ENCODE assay signal across 8 cellular contexts in the genomic region with DNA sequence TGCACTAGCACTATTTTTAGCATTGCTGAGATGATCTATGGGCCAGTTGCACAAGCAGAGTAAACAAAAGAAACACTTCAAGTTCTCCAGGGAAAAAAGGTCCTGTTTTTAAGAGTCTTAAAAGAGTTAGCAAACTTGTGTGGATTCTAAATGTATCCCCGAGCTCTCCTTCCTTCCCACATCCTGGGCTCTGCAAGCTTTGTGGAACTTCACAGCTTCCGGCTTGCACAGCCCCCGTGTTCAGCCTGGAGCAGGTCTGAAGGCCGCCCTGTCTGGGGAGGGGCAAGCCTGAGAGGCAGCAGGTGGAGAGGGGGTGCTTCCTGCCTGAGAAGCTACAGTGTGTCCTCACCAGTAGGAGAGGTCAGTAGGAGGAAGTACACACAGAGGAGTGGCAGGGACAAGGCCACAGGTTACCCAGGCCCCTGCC. TPM values are rescaled to one million over a fixed set of nuclear protein-coding genes. Genes with fewer than 3 reads are reported as not detected.
A peak's percentile ranks its signal among the peaks of the same experiment; 100 is the strongest.
DNase-seq lines count a peak whose midpoint lies in the region; ATAC-seq and TF ChIP-seq lines count a peak whose summit lies in the region.

No MANE protein-coding gene starts in this region.

- no peaks in the 10 kb centered on the region for H3K27me3 ChIP-seq in stomach

- in situ Hi-C loops in astrocyte of the spinal cord (cut with HindIII; ENCODE audit: low sequenced_read_pairs): no loop called here

- TF ChIP-seq POLR2A in stomach (IDR thresholded peaks at IDR 0.05): no peak

- H3K36me3 ChIP-seq in stomach: peaks cover 0 to 13% (median 6%) of the 10 kb centered on the region in 4 donors

- no peaks in the 10 kb centered on the region for H3K9me3 ChIP-seq in stomach

- intact Hi-C loops in stomach (cut with DNase I; ENCODE audit: low total_unique reads): no loop called here

- no peak overlapping the region for H3K4me3 ChIP-seq in astrocyte of the spinal cord (ENCODE audit: low read depth, low read length)
- H3K4me3 ChIP-seq in stomach: peak overlapping the region in 1 of 4 donors; percentile 24

- DNase-seq in NCI-H1417 (lab: John Stamatoyannopoulos, UW) (peak; percentile 38 to 69 (median 40)), NCI-H1417 treated with DMSO at 0.1 percent for 48 hours (lab: John Stamatoyannopoulos, UW) (no peak), NOMO-1 treated with DMSO at 0.1 percent for 48 hours (lab: John Stamatoyannopoulos, UW; ENCODE audit: unreplicated experiment) (peak; percentile 89), astrocyte of the spinal cord (ENCODE audit: low read depth, low spot score) (peak; percentile 73), inferior parietal cortex (ENCODE audit: extremely low spot score) (peak; percentile 36), stomach (peak; percentile 58)

- TF ChIP-seq CTCF in astrocyte of the spinal cord (IDR thresholded peaks at IDR 0.05; ENCODE audit: low read depth, low read length): no peak
- no peak for TF ChIP-seq CTCF in stomach (IDR thresholded peaks at IDR 0.05)

- peak overlapping the region; percentile 31 to 89 (median 78) for H3K27ac ChIP-seq in stomach

- ATAC-seq in HG02623 (IDR thresholded peaks at IDR 0.05; ENCODE audit: unreplicated experiment): peak; percentile 61
- no peak for ATAC-seq in HG03025 (IDR thresholded peaks at IDR 0.05; ENCODE audit: low FRiP score, unreplicated experiment)

- peaks cover 56 to 92% (median 76%) of the 10 kb centered on the region in 4 donors for H3K4me1 ChIP-seq in stomach

- WGBS in stomach, 5 donors: 0 to 13% (median 8%) methylated on average over 4 of the region's 4 CpGs

- TF ChIP-seq EP300 in stomach (IDR thresholded peaks at IDR 0.05): no peak

RNA-seq across cellular contexts. Expression of a gene that starts 35.1 kb away (rescaled TPM):
- total RNA-seq in stomach: 10 to 100 TPM in 3 of 5 donors, 1 to 10 TPM in 1, under 1 TPM in 1; 0.58 to 29.9 (median 17.5) TPM
- 1 to 10 TPM; 2.6 to 5.7 (median 3.2) TPM for polyA plus RNA-seq in stomach
